Comparison of ENCODE assay signal across 9 cellular contexts in genomic region chr11:61718613-61719302, GRCh38. TPM values are rescaled to one million over a fixed set of nuclear protein-coding genes. Genes with fewer than 3 reads are reported as not detected.
DNase-seq lines count a peak whose midpoint lies in the region; ATAC-seq and TF ChIP-seq lines count a peak whose summit lies in the region.
"Had no signal": no experiment of that assay in that cellular context is flagged by ENCODE, and none has a peak within 500 bp of the region (broad histone marks: within the 10 kb centered on the region; RNA-seq: fewer than 3 reads in every experiment).

No MANE protein-coding gene starts in this region.

- H3K27ac ChIP-seq in left lung = no peak overlapping the region
- no peak overlapping the region for H3K27ac ChIP-seq in thoracic aorta

- H3K9me3 ChIP-seq in left lung = no peaks in the 10 kb centered on the region
- H3K9me3 ChIP-seq in thoracic aorta = no peaks in the 10 kb centered on the region

- H3K4me3 ChIP-seq in left lung (peak overlapping the region in 1 of 2 donors; percentile 20), thoracic aorta (peak overlapping the region; percentile 70)

- peaks cover 0 to 35% of the 10 kb centered on the region in 2 donors for H3K4me1 ChIP-seq in left lung
- peaks cover 0 to 15% of the 10 kb centered on the region in 2 donors for H3K4me1 ChIP-seq in thoracic aorta (ENCODE audit: control insufficient read depth in 1 of 2, low read depth in 2 of 2)

- ATAC-seq in left lung (peak; percentile 62), thoracic aorta (ENCODE audit: insufficient number of reproducible peaks, low FRiP score, low read depth) (peak; percentile 52), HG02884 (IDR thresholded peaks at IDR 0.05; ENCODE audit: unreplicated experiment) (no peak)

- peak; percentile 70 for DNase-seq in M059J (ENCODE audit: low read depth)
- DNase-seq in dedifferentiated amniotic fluid mesenchymal stem cell (ENCODE audit: extremely low spot score) = peak; percentile 48
- DNase-seq in left lung = no peak
- no peak for DNase-seq in thoracic aorta (ENCODE audit: low spot score)
- no peak for DNase-seq in HT-29 (ENCODE audit: low spot score)
- DNase-seq in NCI-H748 treated with DMSO at 0.1 percent for 48 hours (lab: John Stamatoyannopoulos, UW) = no peak
- DNase-seq in NOMO-1 (lab: John Stamatoyannopoulos, UW; ENCODE audit: unreplicated experiment in 2 of 2) = no peak
- DNase-seq: NCI-H1417 had no signal

- intact Hi-C loops in left lung (cut with DNase I) = no loop called here

- H3K27me3 ChIP-seq in left lung = peaks cover 0 to 8% of the 10 kb centered on the region in 2 donors
- no peaks in the 10 kb centered on the region for H3K27me3 ChIP-seq in thoracic aorta (replicated peaks; ENCODE audit: insufficient read depth)

- TF ChIP-seq CTCF in left lung (IDR thresholded peaks at IDR 0.05) (no peak), thoracic aorta (IDR thresholded peaks at IDR 0.05) (no peak)

- H3K36me3 ChIP-seq in left lung = peaks cover 0 to 3% of the 10 kb centered on the region in 2 donors
- H3K36me3 ChIP-seq in thoracic aorta = no peaks in the 10 kb centered on the region

RNA-seq across cellular contexts. Expression of gene MYRF, which starts 33.7 kb away (rescaled TPM):
- total RNA-seq in M059J (2014; rRNA removed; shearing (Covaris generic)) = 4.3 and 5.0 TPM in 2 replicates
- total RNA-seq in left lung (10 to 100 TPM; 15.4 to 17.3 TPM), thoracic aorta (1 to 10 TPM in 1 of 2 donors, not detected in 1; 5.1 TPM)
- 70.1 and 105 TPM in 2 replicates for total RNA-seq in HT-29 (2014; rRNA removed; shearing (Covaris generic))

RNA-seq across cellular contexts. Expression of gene DAGLA, which starts 38.6 kb away (rescaled TPM):
- total RNA-seq in M059J (2014; rRNA removed; shearing (Covaris generic)) = 1.4 and 3.3 TPM in 2 replicates
- total RNA-seq in left lung (1 to 10 TPM; 4.2 to 4.3 TPM), thoracic aorta (1 to 10 TPM; 1.2 to 1.4 TPM)
- 9.2 and 9.7 TPM in 2 replicates for total RNA-seq in HT-29 (2014; rRNA removed; shearing (Covaris generic))

Comparison
In these comparisons a context has a peak if more than half of its experiments do, and no peak if none do; other contexts are left out.
1. DNase-seq: peak in M059J (single experiment) and dedifferentiated amniotic fluid mesenchymal stem cell (single experiment); none in left lung (0 of 2), thoracic aorta (single experiment), HT-29 (single experiment), NCI-H748 treated with DMSO at 0.1 percent for 48 hours (single experiment) and NOMO-1 (0 of 2).